In genomic region chr5:136061630-136062381, GRCh38 we compare ENCODE assay signal across 10 cellular contexts. TPM values are rescaled to one million over a fixed set of nuclear protein-coding genes. Genes with fewer than 3 reads are reported as not detected.
DNase-seq lines count a peak whose midpoint lies in the region; ATAC-seq and TF ChIP-seq lines count a peak whose summit lies in the region.
"Had no signal": no experiment of that assay in that cellular context is flagged by ENCODE, and none has a peak within 500 bp of the region (broad histone marks: within the 10 kb centered on the region; RNA-seq: fewer than 3 reads in every experiment).

No MANE protein-coding gene starts in this region.

- peaks cover 61% of the 10 kb centered on the region for H3K36me3 ChIP-seq in ACC112 (ENCODE audit: insufficient read depth, low read length)
- H3K36me3 ChIP-seq in IMR-90 (ENCODE audit: control insufficient read depth, insufficient read depth, low read length): peaks cover 77% of the 10 kb centered on the region
- peaks cover 71 to 87% of the 10 kb centered on the region in 2 experiments for H3K36me3 ChIP-seq in trophoblast cell (ENCODE audit: control insufficient read depth in 1 of 2, insufficient read depth in 2 of 2, low read length in 2 of 2)

- H3K18ac ChIP-seq in IMR-90 (ENCODE audit: low read depth, low read length): no peak overlapping the region; the same call in 1 of the 2 replicates
- no peak overlapping the region for H3K18ac ChIP-seq in trophoblast cell (ENCODE audit: low read length)

- peaks cover 100% of the 10 kb centered on the region for H3K36me3 Mint-ChIP-seq in dendritic cell treated with granulocyte-macrophage colony-stimulating factor and Interleukin-4, amounts not matched to agents 40 ng/mL and 50 ng/mL, for 4 days (ENCODE audit: low read depth)
- H3K36me3 Mint-ChIP-seq: CD4-positive, CD25-positive, alpha-beta regulatory T cell had no signal

- POLR2A ChIA-PET in IMR-90 (lab: Charles Lee; ENCODE audit: unreplicated experiment): no interaction called here

- H3K9me3 ChIP-seq in IMR-90 (ENCODE audit: control insufficient read depth, insufficient read depth, low read length): no peaks in the 10 kb centered on the region
- H3K9me3 ChIP-seq in trophoblast cell (ENCODE audit: insufficient read depth, low read depth, low read length): no peaks in the 10 kb centered on the region
- H3K9me3 ChIP-seq: Caco-2 had no signal

- no peak overlapping the region for H3K4me3 Mint-ChIP-seq in dendritic cell treated with granulocyte-macrophage colony-stimulating factor and Interleukin-4, amounts not matched to agents 40 ng/mL and 50 ng/mL, for 4 days
- H3K4me3 Mint-ChIP-seq: B cell; CD4-positive, CD25-positive, alpha-beta regulatory T cell had no signal

- TF ChIP-seq RAD21 in IMR-90 (IDR thresholded peaks at IDR 0.05; ENCODE audit: low read length): no peak

- H2BK20ac ChIP-seq in IMR-90 (ENCODE audit: low read depth, low read length): no peak overlapping the region

- H4K91ac ChIP-seq in IMR-90 (ENCODE audit: insufficient read depth, low read depth, low read length) (no peak overlapping the region), trophoblast cell (ENCODE audit: low read depth, low read length) (no peak overlapping the region)

- H4K20me1 ChIP-seq in IMR-90 (ENCODE audit: insufficient read depth, low read length): peaks cover 14% of the 10 kb centered on the region

- no peak overlapping the region for H2BK15ac ChIP-seq in IMR-90 (ENCODE audit: low read depth, low read length)

- no peaks in the 10 kb centered on the region for H3K27me3 Mint-ChIP-seq in dendritic cell treated with granulocyte-macrophage colony-stimulating factor and Interleukin-4, amounts not matched to agents 40 ng/mL and 50 ng/mL, for 4 days

- no CpG with 5 or more reads among the region's 6 CpGs for WGBS in IMR-90 (ENCODE audit: extremely low coverage in 2 of 2, insufficient read length in 1 of 2), 2 experiments
- no CpG with 5 or more reads among the region's 6 CpGs for WGBS in trophoblast cell (ENCODE audit: extremely low coverage, insufficient coverage, insufficient read length)

- no peak for DNase-seq in IMR-90
- DNase-seq in trophoblast cell: no peak
- no peak for DNase-seq in DMS153 (lab: John Stamatoyannopoulos, UW)
- no peak for DNase-seq in NCI-H1930 (lab: John Stamatoyannopoulos, UW)

- no peak overlapping the region; the same call in 1 of the 2 replicates for H3K4ac ChIP-seq in IMR-90 (ENCODE audit: low read depth, low read length)
- no peak overlapping the region for H3K4ac ChIP-seq in trophoblast cell (ENCODE audit: low read depth, low read length)

- in situ Hi-C loops in IMR-90 (cut with MboI; ENCODE audit: low sequenced_read_pairs): no loop called here

- H3K4me3 ChIP-seq in ACC112 (ENCODE audit: low read depth, low read length) (no peak overlapping the region), IMR-90 (ENCODE audit: insufficient read depth, low read depth, low read length) (no peak overlapping the region), trophoblast cell (ENCODE audit: low read depth, low read length) (no peak overlapping the region)

- CTCF ChIA-PET in IMR-90 (lab: Yijun Ruan, JAX): no interaction called here

- no peak overlapping the region for H3K23ac ChIP-seq in IMR-90 (ENCODE audit: low read depth, low read length)
- no peak overlapping the region for H3K23ac ChIP-seq in trophoblast cell (ENCODE audit: low read length)

- H3K4me1 ChIP-seq in ACC112 (ENCODE audit: control insufficient read depth, insufficient read depth, low read length, unreplicated experiment) (peaks cover 28% of the 10 kb centered on the region), IMR-90 (ENCODE audit: control insufficient read depth, insufficient read depth, low read length) (peaks cover 25% of the 10 kb centered on the region), trophoblast cell (ENCODE audit: control insufficient read depth in 1 of 2, insufficient read depth in 2 of 2, low read length in 2 of 2) (peaks cover 6 to 12% of the 10 kb centered on the region in 2 experiments)

- peak overlapping the region; percentile 2 for H2BK5ac ChIP-seq in IMR-90 (ENCODE audit: low read depth, low read length, poor library complexity, severe bottlenecking)
- H2BK5ac ChIP-seq in trophoblast cell (ENCODE audit: low read depth, low read length, poor library complexity): no peak overlapping the region

- H3K9ac ChIP-seq in IMR-90 (ENCODE audit: low read depth, low read length) (no peak overlapping the region), trophoblast cell (ENCODE audit: low read length) (no peak overlapping the region)

- H3K9me1 ChIP-seq in IMR-90 (ENCODE audit: insufficient read depth, low read length): peaks cover 24% of the 10 kb centered on the region

- H3K79me1 ChIP-seq in IMR-90 (ENCODE audit: low read depth in 1 of 2, low read length in 2 of 2) (peaks cover 13 to 20% of the 10 kb centered on the region in 2 experiments; a peak in 3 of 4 replicates), trophoblast cell (ENCODE audit: low read length) (peaks cover 7% of the 10 kb centered on the region)

- no peak overlapping the region for H2AFZ ChIP-seq in ACC112 (ENCODE audit: low read length, unreplicated experiment)
- no peak overlapping the region for H2AFZ ChIP-seq in IMR-90 (replicated peaks; ENCODE audit: low read length, poor library complexity)
- no peak overlapping the region for H2AFZ ChIP-seq in trophoblast cell (ENCODE audit: insufficient read depth, low read length, poor library complexity)

- H2BK120ac ChIP-seq in IMR-90 (ENCODE audit: low read depth, low read length): no peak overlapping the region
- no peak overlapping the region for H2BK120ac ChIP-seq in trophoblast cell (ENCODE audit: insufficient read depth, low read length, poor library complexity)

- TF ChIP-seq CTCF in IMR-90 (conservative IDR thresholded peaks at IDR 0.05; ENCODE audit: low read depth, low read length): no peak

- peak overlapping the region; percentile 48 for H3K27ac Mint-ChIP-seq in dendritic cell treated with granulocyte-macrophage colony-stimulating factor and Interleukin-4, amounts not matched to agents 40 ng/mL and 50 ng/mL, for 4 days
- H3K27ac Mint-ChIP-seq: B cell; CD4-positive, CD25-positive, alpha-beta regulatory T cell had no signal

- no peak overlapping the region for H3K14ac ChIP-seq in IMR-90 (replicated peaks; ENCODE audit: low read depth, low read length)
- no peak overlapping the region for H3K14ac ChIP-seq in trophoblast cell (ENCODE audit: low read length)

- H4K8ac ChIP-seq in IMR-90 (ENCODE audit: low read depth in 2 of 2, low read length in 2 of 2): no peak overlapping the region; a peak in 1 of 4 replicates
- peak overlapping the region; percentile 26 for H4K8ac ChIP-seq in trophoblast cell (ENCODE audit: low read depth, low read length)

- ATAC-seq in IMR-90 (ENCODE audit: low read depth): no peak
- no peak for ATAC-seq in GM21723 (IDR thresholded peaks at IDR 0.05; ENCODE audit: unreplicated experiment)

- H3K27me3 ChIP-seq in ACC112 (ENCODE audit: insufficient read depth, low read length) (no peaks in the 10 kb centered on the region), IMR-90 (ENCODE audit: control insufficient read depth, insufficient read depth, low read length) (no peaks in the 10 kb centered on the region), trophoblast cell (ENCODE audit: insufficient read depth, low read length) (no peaks in the 10 kb centered on the region)

- H4K12ac ChIP-seq in trophoblast cell (ENCODE audit: low read depth, low read length): no peak overlapping the region

- no TSS peak for BruUV-seq in IMR-90 (replicated peaks; lab: Mats Ljungman, UMichigan)

- H3K4me2 ChIP-seq in IMR-90 (ENCODE audit: low read depth, low read length) (no peak overlapping the region), trophoblast cell (ENCODE audit: low read length) (no peak overlapping the region)

- no peaks in the 10 kb centered on the region for H3K79me2 ChIP-seq in ACC112 (ENCODE audit: control insufficient read depth, insufficient read depth, low read length, unreplicated experiment)
- H3K79me2 ChIP-seq in trophoblast cell (ENCODE audit: control insufficient read depth, insufficient read depth, low read length, poor library complexity): no peaks in the 10 kb centered on the region

- peak overlapping the region; percentile 14 for H3K27ac ChIP-seq in ACC112 (ENCODE audit: low read depth, low read length)
- H3K27ac ChIP-seq in IMR-90 (ENCODE audit: insufficient read depth, low read length): peak overlapping the region; percentile 18
- no peak overlapping the region for H3K27ac ChIP-seq in trophoblast cell (ENCODE audit: low read depth, low read length)

- dilution Hi-C loops in IMR-90 (cut with HindIII; ENCODE audit: low sequenced_read_pairs, unreplicated experiment): no loop called here

- H2AK9ac ChIP-seq in IMR-90 (replicated peaks; ENCODE audit: low read depth, low read length, poor library complexity): no peak overlapping the region

- H3K4me1 Mint-ChIP-seq in dendritic cell treated with granulocyte-macrophage colony-stimulating factor and Interleukin-4, amounts not matched to agents 40 ng/mL and 50 ng/mL, for 4 days (ENCODE audit: low read depth): peaks cover 35% of the 10 kb centered on the region
- H3K4me1 Mint-ChIP-seq: B cell had no signal

- no peak overlapping the region for H2BK12ac ChIP-seq in trophoblast cell (ENCODE audit: low read length)

- intact Hi-C loops in IMR-90 (cut with micrococcal nuclease): loop anchor here (1.0 kb wide), 1 partner anchor 175 kb away; no protein-coding TSS in a partner anchor
- intact Hi-C loops in dendritic cell treated with granulocyte-macrophage colony-stimulating factor and Interleukin-4, amounts not matched to agents 40 ng/mL and 50 ng/mL, for 4 days (cut with micrococcal nuclease): loop anchor here (5.0 kb wide), 1 partner anchor 115 kb away; no protein-coding TSS in a partner anchor

- H3K9me3 Mint-ChIP-seq in dendritic cell treated with granulocyte-macrophage colony-stimulating factor and Interleukin-4, amounts not matched to agents 40 ng/mL and 50 ng/mL, for 4 days: no peaks in the 10 kb centered on the region
- H3K9me3 Mint-ChIP-seq: CD4-positive, CD25-positive, alpha-beta regulatory T cell had no signal

- no peak for TF ChIP-seq POLR2A in IMR-90 (IDR thresholded peaks at IDR 0.05; ENCODE audit: low read depth, low read length)

- H4K5ac ChIP-seq in IMR-90 (ENCODE audit: low read depth, low read length): no peak overlapping the region

- H3K56ac ChIP-seq in IMR-90 (ENCODE audit: extremely low read depth, insufficient read depth, low read length): no peak overlapping the region

- no peak overlapping the region; the same call in 1 of the 2 replicates for H2AK5ac ChIP-seq in IMR-90 (ENCODE audit: low read depth, low read length)
- no peak overlapping the region for H2AK5ac ChIP-seq in trophoblast cell (ENCODE audit: low read length)

TF ChIP-seq in IMR-90, 13 proteins besides CTCF, POLR2A, EP300 and RAD21 (continues in another document):
- TF ChIP-seq MXI1 (IDR thresholded peaks at IDR 0.05; ENCODE audit: borderline replicate concordance, low read depth, low read length): no peak
- no peak for TF ChIP-seq RCOR1 (IDR thresholded peaks at IDR 0.05; ENCODE audit: insufficient replicate concordance, low read length)

RNA-seq across cellular contexts. Expression of gene TGFBI, which starts 33.0 kb away (rescaled TPM):
- total RNA-seq in IMR-90 (2012; rRNA removed): 483 and 618 TPM in 2 replicates
- polyA plus RNA-seq in IMR-90 (2012; rRNA removed): 1,362 and 1,551 TPM in 2 replicates
- 790 and 1,298 TPM in 2 replicates for polyA plus RNA-seq in IMR-90 (2012; cell fraction: cytosol; rRNA removed)
- polyA plus RNA-seq in IMR-90 (2012; cell fraction: nucleus; rRNA removed; ENCODE audit: low replicate concordance): 1,060 and 1,205 TPM in 2 replicates
- polyA plus RNA-seq in trophoblast cell (2013): 3,939 and 3,953 TPM in 2 replicates
